In the genomic region with DNA sequence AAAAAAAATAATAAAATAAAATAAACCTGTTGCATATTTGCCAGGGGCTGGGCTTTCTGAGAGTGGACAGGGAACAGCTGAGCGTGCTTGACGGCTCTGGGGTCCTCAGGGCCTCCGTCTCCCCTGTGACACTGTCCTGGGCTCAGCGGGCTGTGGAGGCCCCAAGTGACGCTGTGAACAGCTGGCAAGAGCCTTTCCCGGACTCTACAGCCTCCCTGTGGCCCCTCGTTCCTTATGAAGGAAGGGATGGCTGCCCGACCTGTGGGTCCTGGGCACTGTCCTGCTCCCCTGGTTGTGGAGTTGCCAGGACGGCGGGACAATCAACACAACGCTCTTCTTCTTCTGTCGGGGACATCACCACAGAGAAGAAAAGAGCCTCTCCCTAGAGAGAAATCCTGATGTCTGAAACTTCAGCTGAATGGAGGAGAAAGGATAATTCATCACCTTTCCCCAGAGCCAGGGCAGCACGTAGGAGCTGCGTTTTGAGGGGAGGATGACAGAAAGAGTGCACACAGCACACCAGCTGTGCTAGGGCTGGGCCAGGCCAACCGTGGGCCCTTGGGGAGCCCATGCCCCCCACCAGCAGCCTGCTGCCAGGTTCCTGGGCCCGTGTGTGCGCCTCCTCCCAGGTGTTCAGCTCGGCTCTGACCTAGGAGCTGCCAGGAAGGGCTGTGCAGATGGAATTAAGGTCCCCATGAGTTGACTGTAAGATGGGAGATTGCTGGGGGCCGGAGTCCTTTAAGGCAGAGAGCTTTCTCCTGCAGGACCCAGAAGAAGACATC, we compare ENCODE assay signal across 16 cellular contexts.
"Had no signal": no experiment of that assay in that cellular context is flagged by ENCODE, and none has a peak within 500 bp of the region (broad histone marks: within the 10 kb centered on the region; RNA-seq: fewer than 3 reads in every experiment).

No MANE protein-coding gene starts in this region.

- ATAC-seq: gastroesophageal sphincter; stimulated activated naive CD8-positive, alpha-beta T cell treated with anti-CD3 and anti-CD28 coated beads, Interleukin-15, Interleukin-2, amounts not matched to agents 100 U/mL and 50 U/mL, for 24 hours had no signal

- H3K4me3 ChIP-seq: adrenal gland, gastroesophageal sphincter, left ventricle myocardium inferior, prostate gland, right lobe of liver, suprapubic skin had no signal

- H3K4me3 Mint-ChIP-seq: nephron, type B pancreatic cell had no signal

- H3K27me3 ChIP-seq: adrenal gland, right lobe of liver, suprapubic skin had no signal

- FAIRE-seq: colon had no signal

- H3K27ac Mint-ChIP-seq: memory B cell, type B pancreatic cell had no signal

- H3K36me3 Mint-ChIP-seq: memory B cell, type B pancreatic cell had no signal

- H3K4me1 ChIP-seq: prostate gland, right lobe of liver had no signal

- H3K9me3 ChIP-seq: adrenal gland, gastroesophageal sphincter, left ventricle myocardium inferior, prostate gland, right lobe of liver, suprapubic skin had no signal

- H3K9me3 Mint-ChIP-seq: memory B cell, nephron, type B pancreatic cell had no signal

- DNase-seq: activated CD4-positive, CD25-positive, alpha-beta regulatory T cell treated with anti-CD3 and anti-CD28 coated beads, Interleukin-2, amount 50 U/mL, for 72 hours; activated naive CD4-positive, alpha-beta T cell; adrenal gland; effector CD4-positive, alpha-beta T cell; islet precursor cell; left ventricle myocardium inferior; right lobe of liver; stimulated activated CD4-positive, alpha-beta T cell treated with anti-CD3 and anti-CD28 coated beads, Interleukin-12 subunit alpha, Interleukin-12 subunit beta, amount 100 ng/mL, for 4 hours; stimulated activated naive CD8-positive, alpha-beta T cell treated with anti-CD3 and anti-CD28 coated beads, Interleukin-15, Interleukin-2, amounts not matched to agents 100 U/mL and 50 U/mL, for 24 hours had no signal

- H3K27ac ChIP-seq: adrenal gland, gastroesophageal sphincter, left ventricle myocardium inferior, prostate gland, right lobe of liver, suprapubic skin had no signal

- H3K36me3 ChIP-seq: adrenal gland, gastroesophageal sphincter, left ventricle myocardium inferior, prostate gland, right lobe of liver, suprapubic skin had no signal
